ENCODE assay signal across 1 cellular context in the genomic region with DNA sequence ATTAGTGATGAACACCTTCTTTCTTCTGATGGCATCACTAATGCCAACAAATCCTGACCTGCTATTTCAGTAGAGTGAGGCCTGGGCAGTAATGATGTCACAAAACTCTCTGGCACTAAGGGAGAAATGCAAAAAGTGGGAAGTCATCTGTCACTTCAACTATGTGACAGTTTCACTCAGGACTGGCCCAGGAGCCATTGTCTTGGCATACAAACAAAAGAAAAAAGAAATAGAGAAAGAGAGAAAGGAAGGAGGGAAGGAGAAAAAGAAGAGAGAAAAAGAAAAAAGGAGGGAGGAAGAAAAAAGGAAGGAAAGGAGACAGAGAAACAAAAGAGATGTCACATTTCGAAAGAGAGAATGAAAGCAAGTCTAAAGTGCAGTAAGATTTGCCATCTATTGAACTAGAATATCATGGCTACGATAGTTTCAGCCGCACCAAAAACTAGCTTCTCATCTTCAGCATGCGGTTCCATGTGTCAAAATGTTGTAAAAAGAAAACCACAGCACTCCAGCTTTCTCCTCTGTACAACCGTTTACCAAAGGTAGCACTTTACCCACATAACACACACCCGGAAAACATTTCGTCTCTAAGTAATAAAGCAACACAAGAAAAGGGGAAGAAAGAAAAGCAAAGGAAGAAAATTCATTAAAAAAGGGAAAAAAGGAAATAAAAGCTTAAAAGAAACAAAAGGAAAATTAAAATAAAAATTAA.
A peak's percentile ranks its signal among the peaks of the same experiment; 100 is the strongest.
TF ChIP-seq lines count a peak whose summit lies in the region.

No MANE protein-coding gene starts in this region.

TF ChIP-seq in GM12878, 131 proteins besides CTCF, POLR2A, EP300 and RAD21 (continued from another document):
- TF ChIP-seq, protein P1, sequence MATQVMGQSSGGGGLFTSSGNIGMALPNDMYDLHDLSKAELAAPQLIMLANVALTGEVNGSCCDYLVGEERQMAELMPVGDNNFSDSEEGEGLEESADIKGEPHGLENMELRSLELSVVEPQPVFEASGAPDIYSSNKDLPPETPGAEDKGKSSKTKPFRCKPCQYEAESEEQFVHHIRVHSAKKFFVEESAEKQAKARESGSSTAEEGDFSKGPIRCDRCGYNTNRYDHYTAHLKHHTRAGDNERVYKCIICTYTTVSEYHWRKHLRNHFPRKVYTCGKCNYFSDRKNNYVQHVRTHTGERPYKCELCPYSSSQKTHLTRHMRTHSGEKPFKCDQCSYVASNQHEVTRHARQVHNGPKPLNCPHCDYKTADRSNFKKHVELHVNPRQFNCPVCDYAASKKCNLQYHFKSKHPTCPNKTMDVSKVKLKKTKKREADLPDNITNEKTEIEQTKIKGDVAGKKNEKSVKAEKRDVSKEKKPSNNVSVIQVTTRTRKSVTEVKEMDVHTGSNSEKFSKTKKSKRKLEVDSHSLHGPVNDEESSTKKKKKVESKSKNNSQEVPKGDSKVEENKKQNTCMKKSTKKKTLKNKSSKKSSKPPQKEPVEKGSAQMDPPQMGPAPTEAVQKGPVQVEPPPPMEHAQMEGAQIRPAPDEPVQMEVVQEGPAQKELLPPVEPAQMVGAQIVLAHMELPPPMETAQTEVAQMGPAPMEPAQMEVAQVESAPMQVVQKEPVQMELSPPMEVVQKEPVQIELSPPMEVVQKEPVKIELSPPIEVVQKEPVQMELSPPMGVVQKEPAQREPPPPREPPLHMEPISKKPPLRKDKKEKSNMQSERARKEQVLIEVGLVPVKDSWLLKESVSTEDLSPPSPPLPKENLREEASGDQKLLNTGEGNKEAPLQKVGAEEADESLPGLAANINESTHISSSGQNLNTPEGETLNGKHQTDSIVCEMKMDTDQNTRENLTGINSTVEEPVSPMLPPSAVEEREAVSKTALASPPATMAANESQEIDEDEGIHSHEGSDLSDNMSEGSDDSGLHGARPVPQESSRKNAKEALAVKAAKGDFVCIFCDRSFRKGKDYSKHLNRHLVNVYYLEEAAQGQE (IDR thresholded peaks at IDR 0.05; ENCODE audit: low read depth, low read length): no peak
- TF ChIP-seq ASH2L (IDR thresholded peaks at IDR 0.05; ENCODE audit: borderline replicate concordance, low read depth) (no peak), SIN3A (IDR thresholded peaks at IDR 0.05; ENCODE audit: low read depth, low read length) (no peak), LARP7 (IDR thresholded peaks at IDR 0.05) (no peak), CEBPB (IDR thresholded peaks at IDR 0.05; ENCODE audit: borderline replicate concordance in 1 of 2, low read depth in 2 of 2, low read length in 2 of 2) (no peak), ATF7 (IDR thresholded peaks at IDR 0.05; ENCODE audit: low read depth) (peak; percentile 87), SMAD5 (IDR thresholded peaks at IDR 0.05; ENCODE audit: low read depth) (no peak), BCL11A (IDR thresholded peaks at IDR 0.05; ENCODE audit: low read depth, low read length) (peak; percentile 86), RELA (IDR thresholded peaks at IDR 0.05; ENCODE audit: borderline replicate concordance, partially characterized antibody) (no peak), TBL1XR1 (IDR thresholded peaks at IDR 0.05; ENCODE audit: low read depth, low read length) (0 out of 2 replicates have a peak, but pooled peaks have one; percentile 56), MEF2A (IDR thresholded peaks at IDR 0.05; ENCODE audit: insufficient read depth, low read depth, low read length) (no peak), NBN (IDR thresholded peaks at IDR 0.05) (peak; percentile 87), ZBED1 (IDR thresholded peaks at IDR 0.05; ENCODE audit: borderline replicate concordance) (no peak), SREBF1 (IDR thresholded peaks at IDR 0.05; ENCODE audit: low read length) (no peak), CBX5 (IDR thresholded peaks at IDR 0.05; ENCODE audit: low read depth) (no peak), ZZZ3 (IDR thresholded peaks at IDR 0.05; ENCODE audit: control insufficient read depth, insufficient read length, low read depth) (no peak)
- TF ChIP-seq, protein P2, sequence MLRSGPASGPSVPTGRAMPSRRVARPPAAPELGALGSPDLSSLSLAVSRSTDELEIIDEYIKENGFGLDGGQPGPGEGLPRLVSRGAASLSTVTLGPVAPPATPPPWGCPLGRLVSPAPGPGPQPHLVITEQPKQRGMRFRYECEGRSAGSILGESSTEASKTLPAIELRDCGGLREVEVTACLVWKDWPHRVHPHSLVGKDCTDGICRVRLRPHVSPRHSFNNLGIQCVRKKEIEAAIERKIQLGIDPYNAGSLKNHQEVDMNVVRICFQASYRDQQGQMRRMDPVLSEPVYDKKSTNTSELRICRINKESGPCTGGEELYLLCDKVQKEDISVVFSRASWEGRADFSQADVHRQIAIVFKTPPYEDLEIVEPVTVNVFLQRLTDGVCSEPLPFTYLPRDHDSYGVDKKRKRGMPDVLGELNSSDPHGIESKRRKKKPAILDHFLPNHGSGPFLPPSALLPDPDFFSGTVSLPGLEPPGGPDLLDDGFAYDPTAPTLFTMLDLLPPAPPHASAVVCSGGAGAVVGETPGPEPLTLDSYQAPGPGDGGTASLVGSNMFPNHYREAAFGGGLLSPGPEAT (IDR thresholded peaks at IDR 0.05; ENCODE audit: low read depth): peak; percentile 95
- TF ChIP-seq, protein P3, sequence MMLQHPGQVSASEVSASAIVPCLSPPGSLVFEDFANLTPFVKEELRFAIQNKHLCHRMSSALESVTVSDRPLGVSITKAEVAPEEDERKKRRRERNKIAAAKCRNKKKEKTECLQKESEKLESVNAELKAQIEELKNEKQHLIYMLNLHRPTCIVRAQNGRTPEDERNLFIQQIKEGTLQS (IDR thresholded peaks at IDR 0.05; ENCODE audit: borderline replicate concordance, extremely low read depth, low read depth, low read length): no peak
- TF ChIP-seq, protein P4, sequence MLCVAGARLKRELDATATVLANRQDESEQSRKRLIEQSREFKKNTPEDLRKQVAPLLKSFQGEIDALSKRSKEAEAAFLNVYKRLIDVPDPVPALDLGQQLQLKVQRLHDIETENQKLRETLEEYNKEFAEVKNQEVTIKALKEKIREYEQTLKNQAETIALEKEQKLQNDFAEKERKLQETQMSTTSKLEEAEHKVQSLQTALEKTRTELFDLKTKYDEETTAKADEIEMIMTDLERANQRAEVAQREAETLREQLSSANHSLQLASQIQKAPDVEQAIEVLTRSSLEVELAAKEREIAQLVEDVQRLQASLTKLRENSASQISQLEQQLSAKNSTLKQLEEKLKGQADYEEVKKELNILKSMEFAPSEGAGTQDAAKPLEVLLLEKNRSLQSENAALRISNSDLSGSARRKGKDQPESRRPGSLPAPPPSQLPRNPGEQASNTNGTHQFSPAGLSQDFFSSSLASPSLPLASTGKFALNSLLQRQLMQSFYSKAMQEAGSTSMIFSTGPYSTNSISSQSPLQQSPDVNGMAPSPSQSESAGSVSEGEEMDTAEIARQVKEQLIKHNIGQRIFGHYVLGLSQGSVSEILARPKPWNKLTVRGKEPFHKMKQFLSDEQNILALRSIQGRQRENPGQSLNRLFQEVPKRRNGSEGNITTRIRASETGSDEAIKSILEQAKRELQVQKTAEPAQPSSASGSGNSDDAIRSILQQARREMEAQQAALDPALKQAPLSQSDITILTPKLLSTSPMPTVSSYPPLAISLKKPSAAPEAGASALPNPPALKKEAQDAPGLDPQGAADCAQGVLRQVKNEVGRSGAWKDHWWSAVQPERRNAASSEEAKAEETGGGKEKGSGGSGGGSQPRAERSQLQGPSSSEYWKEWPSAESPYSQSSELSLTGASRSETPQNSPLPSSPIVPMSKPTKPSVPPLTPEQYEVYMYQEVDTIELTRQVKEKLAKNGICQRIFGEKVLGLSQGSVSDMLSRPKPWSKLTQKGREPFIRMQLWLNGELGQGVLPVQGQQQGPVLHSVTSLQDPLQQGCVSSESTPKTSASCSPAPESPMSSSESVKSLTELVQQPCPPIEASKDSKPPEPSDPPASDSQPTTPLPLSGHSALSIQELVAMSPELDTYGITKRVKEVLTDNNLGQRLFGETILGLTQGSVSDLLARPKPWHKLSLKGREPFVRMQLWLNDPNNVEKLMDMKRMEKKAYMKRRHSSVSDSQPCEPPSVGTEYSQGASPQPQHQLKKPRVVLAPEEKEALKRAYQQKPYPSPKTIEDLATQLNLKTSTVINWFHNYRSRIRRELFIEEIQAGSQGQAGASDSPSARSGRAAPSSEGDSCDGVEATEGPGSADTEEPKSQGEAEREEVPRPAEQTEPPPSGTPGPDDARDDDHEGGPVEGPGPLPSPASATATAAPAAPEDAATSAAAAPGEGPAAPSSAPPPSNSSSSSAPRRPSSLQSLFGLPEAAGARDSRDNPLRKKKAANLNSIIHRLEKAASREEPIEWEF (IDR thresholded peaks at IDR 0.05; ENCODE audit: insufficient replicate concordance, low read depth, low read length): no peak
